ENCODE assay signal across 8 cellular contexts in the genomic region with DNA sequence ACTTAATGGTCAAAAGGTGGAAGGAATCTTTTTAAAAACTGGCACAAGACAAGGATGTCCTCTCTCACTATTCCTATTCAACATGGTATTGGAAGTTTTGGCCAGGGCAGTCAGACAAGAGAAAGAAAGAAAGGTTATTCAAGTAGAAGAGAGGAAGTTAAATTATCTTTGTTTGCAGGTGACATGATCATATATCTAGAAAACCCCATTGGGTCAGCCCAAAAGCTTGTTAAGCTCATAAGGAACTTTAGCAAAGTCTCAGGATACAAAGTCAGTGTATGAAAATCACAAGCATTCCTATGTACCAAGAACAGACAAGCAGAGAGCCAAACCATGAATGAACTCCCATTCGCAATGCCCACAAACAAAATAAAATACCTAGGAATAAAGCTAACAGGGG.
"Had no signal": no experiment of that assay in that cellular context is flagged by ENCODE, and none has a peak within 500 bp of the region (broad histone marks: within the 10 kb centered on the region; RNA-seq: fewer than 3 reads in every experiment).

No MANE protein-coding gene starts in this region.

- H3K27ac Mint-ChIP-seq: GM23338, H9 had no signal

- FAIRE-seq: H1, H54, HTR-8/SVneo had no signal

- ATAC-seq: GM23338 had no signal

- DNase-seq: H9, HCEC 1CT, IMR-90, KBM-7 had no signal

- H3K4me2 ChIP-seq: GM23338 had no signal

- H2AFZ ChIP-seq: GM23338 had no signal

- H3K9me3 Mint-ChIP-seq: GM23338, H9 had no signal

- H3K4me3 Mint-ChIP-seq: GM23338, H9 had no signal

- H3K4me3 ChIP-seq: GM23338 had no signal
